In genomic region chr2:143158500-143159262, GRCh38 we compare ENCODE assay signal across 15 cellular contexts. TPM values are rescaled to one million over a fixed set of nuclear protein-coding genes. Genes with fewer than 3 reads are reported as not detected.
DNase-seq lines count a peak whose midpoint lies in the region; ATAC-seq, FAIRE-seq and TF ChIP-seq lines count a peak whose summit lies in the region.
"Had no signal": no experiment of that assay in that cellular context is flagged by ENCODE, and none has a peak within 500 bp of the region (broad histone marks: within the 10 kb centered on the region; RNA-seq: fewer than 3 reads in every experiment).

No MANE protein-coding gene starts in this region.

- TF ChIP-seq POLR2A in endothelial cell of umbilical vein (IDR thresholded peaks at IDR 0.05; ENCODE audit: low read depth, low read length): no peak

- no peaks in the 10 kb centered on the region for H4K20me1 ChIP-seq in endothelial cell of umbilical vein (replicated peaks; ENCODE audit: control insufficient read depth, extremely low read depth, insufficient read depth, low read length)

- DNase-seq in CD4-positive, alpha-beta memory T cell: no peak
- DNase-seq in GM19239 (ENCODE audit: insufficient read length, low spot score): no peak
- peak; percentile 29 for DNase-seq in endothelial cell of umbilical vein (ENCODE audit: low read depth, low spot score)
- no peak for DNase-seq in amniotic stem cell (lab: John Stamatoyannopoulos, UW)
- DNase-seq in activated CD4-positive, alpha-beta memory T cell treated with anti-CD3 and anti-CD28 coated beads for 36 hours: no peak
- no peak for DNase-seq in nephron progenitor cell
- DNase-seq in NCI-H2081 treated with DMSO at 0.1 percent for 48 hours (lab: John Stamatoyannopoulos, UW): no peak
- DNase-seq: esophagus squamous epithelium; mesenchymal stem cell; NCI-H510A treated with DMSO at 0.1 percent for 48 hours; stimulated activated CD4-positive, alpha-beta T cell treated with anti-CD3 and anti-CD28 coated beads, Interleukin-2, amount 100 ng/mL, for 48 hours; WERI-Rb-1 had no signal

- no peak overlapping the region for H2AFZ ChIP-seq in endothelial cell of umbilical vein (ENCODE audit: low read depth, low read length)

- dilution Hi-C loops in endothelial cell of umbilical vein (cut with MboI; ENCODE audit: extremely low pct_ligation_motif_present, low sequenced_read_pairs): no loop called here

- BruUV-seq in endothelial cell of umbilical vein (replicated peaks; lab: Mats Ljungman, UMichigan): no TSS peak

- H3K4me3 ChIP-seq in CD4-positive, alpha-beta memory T cell (ENCODE audit: low read length in 2 of 2): no peak overlapping the region
- H3K4me3 ChIP-seq in endothelial cell of umbilical vein (replicated peaks in 1 of 3; ENCODE audit: insufficient read depth in 1 of 3, low read depth in 1 of 3, low read length in 3 of 3): no peak overlapping the region
- H3K4me3 ChIP-seq: esophagus squamous epithelium had no signal

- H3K79me2 ChIP-seq in endothelial cell of umbilical vein (ENCODE audit: control insufficient read depth, insufficient read depth, low read length): no peaks in the 10 kb centered on the region

- no peaks in the 10 kb centered on the region for H3K9me1 ChIP-seq in endothelial cell of umbilical vein (replicated peaks; ENCODE audit: control insufficient read depth, extremely low read depth, insufficient read depth, low read length)

- no peaks in the 10 kb centered on the region for H3K27me3 Mint-ChIP-seq in CD4-positive, alpha-beta memory T cell
- H3K27me3 Mint-ChIP-seq in activated CD4-positive, alpha-beta memory T cell treated with anti-CD3 and anti-CD28 coated beads for 36 hours: no peaks in the 10 kb centered on the region
- H3K27me3 Mint-ChIP-seq in nephron progenitor cell (ENCODE audit: low read depth, poor library complexity): peaks cover 4% of the 10 kb centered on the region

- H3K4me1 ChIP-seq in CD4-positive, alpha-beta memory T cell (ENCODE audit: insufficient read depth, low read length): peaks cover 91% of the 10 kb centered on the region
- no peaks in the 10 kb centered on the region for H3K4me1 ChIP-seq in endothelial cell of umbilical vein (ENCODE audit: control insufficient read depth, extremely low read depth, insufficient read depth, low read length)
- H3K4me1 ChIP-seq: esophagus squamous epithelium had no signal

- ATAC-seq in HG03460 (IDR thresholded peaks at IDR 0.05; ENCODE audit: unreplicated experiment): peak; percentile 51
- ATAC-seq: Right ventricle myocardium inferior had no signal

- intact Hi-C loops in CD4-positive, alpha-beta memory T cell (cut with micrococcal nuclease): loop anchor here (1.0 kb wide), 1 partner anchor 47 kb away; no protein-coding TSS in a partner anchor
- intact Hi-C loops in endothelial cell of umbilical vein (cut with micrococcal nuclease): loop anchor here (2.0 kb wide), 1 partner anchor 122 kb away; no protein-coding TSS in a partner anchor
- intact Hi-C loops in activated CD4-positive, alpha-beta memory T cell treated with anti-CD3 and anti-CD28 coated beads for 36 hours (cut with micrococcal nuclease): no loop called here

- H3K36me3 ChIP-seq in CD4-positive, alpha-beta memory T cell (ENCODE audit: insufficient read depth, low read length): no peaks in the 10 kb centered on the region
- H3K36me3 ChIP-seq in endothelial cell of umbilical vein (ENCODE audit: control insufficient read depth in 2 of 2, extremely low read depth in 1 of 2, insufficient read depth in 2 of 2, low read length in 2 of 2): no peaks in the 10 kb centered on the region
- H3K36me3 ChIP-seq: esophagus squamous epithelium, WERI-Rb-1 had no signal

- no peaks in the 10 kb centered on the region for H3K9me3 Mint-ChIP-seq in CD4-positive, alpha-beta memory T cell
- H3K9me3 Mint-ChIP-seq in activated CD4-positive, alpha-beta memory T cell treated with anti-CD3 and anti-CD28 coated beads for 36 hours: no peaks in the 10 kb centered on the region
- H3K9me3 Mint-ChIP-seq in nephron progenitor cell: no peaks in the 10 kb centered on the region

- H3K36me3 Mint-ChIP-seq in CD4-positive, alpha-beta memory T cell: peaks cover 32 to 52% of the 10 kb centered on the region in 2 donors
- H3K36me3 Mint-ChIP-seq in activated CD4-positive, alpha-beta memory T cell treated with anti-CD3 and anti-CD28 coated beads for 36 hours: peaks cover 14% of the 10 kb centered on the region
- no peaks in the 10 kb centered on the region for H3K36me3 Mint-ChIP-seq in nephron progenitor cell (ENCODE audit: low read depth)

- peak overlapping the region; percentile 18 for H3K4me2 ChIP-seq in endothelial cell of umbilical vein (ENCODE audit: insufficient read depth, low read length)

- CTCF ChIA-PET in CD4-positive, alpha-beta memory T cell (lab: Charles Lee; ENCODE audit: partially characterized antibody): interaction anchor here (0.8 to 10.7 kb wide), 10 partner anchors 18 to 125 kb away, joined by 3 to 227 read pairs (median 4); partner anchors contain the start of gene ARHGAP15
- CTCF ChIA-PET in endothelial cell of umbilical vein (lab: Charles Lee): interaction anchor here (0.8 to 1.5 kb wide), 6 partner anchors 10 to 125 kb away, joined by 3 to 5 read pairs (median 4); no protein-coding TSS in a partner anchor
- CTCF ChIA-PET in activated CD4-positive, alpha-beta memory T cell treated with anti-CD3 and anti-CD28 coated beads for 36 hours (lab: Charles Lee): interaction anchor here (0.6 to 5.1 kb wide), 7 partner anchors 16 to 124 kb away, joined by 3 to 20 read pairs (median 3); no protein-coding TSS in a partner anchor

- peak; percentile 76 for FAIRE-seq in GM19239 (lab: Jason Lieb, UNC)
- no peak for FAIRE-seq in endothelial cell of umbilical vein (lab: Jason Lieb, UNC)

- POLR2A ChIA-PET in CD4-positive, alpha-beta memory T cell (lab: Charles Lee; ENCODE audit: partially characterized antibody): interaction anchor here (0.6 to 9.1 kb wide), 5 partner anchors 10 to 100 kb away, joined by 3 to 90 read pairs (median 4); partner anchors contain the start of gene ARHGAP15
- POLR2A ChIA-PET in endothelial cell of umbilical vein (lab: Charles Lee): no interaction called here
- POLR2A ChIA-PET in activated CD4-positive, alpha-beta memory T cell treated with anti-CD3 and anti-CD28 coated beads for 36 hours (lab: Charles Lee): no interaction called here

- no peaks in the 10 kb centered on the region for H3K9me3 ChIP-seq in CD4-positive, alpha-beta memory T cell (ENCODE audit: control insufficient read depth in 1 of 2, low read length in 2 of 2)
- H3K9me3 ChIP-seq in endothelial cell of umbilical vein (replicated peaks; ENCODE audit: control insufficient read depth, insufficient read depth, low read length): no peaks in the 10 kb centered on the region
- H3K9me3 ChIP-seq: esophagus squamous epithelium had no signal

- no peaks in the 10 kb centered on the region for H3K27me3 ChIP-seq in CD4-positive, alpha-beta memory T cell (ENCODE audit: insufficient read depth, low read length)
- H3K27me3 ChIP-seq in endothelial cell of umbilical vein (ENCODE audit: control insufficient read depth in 2 of 2, insufficient read depth in 2 of 2, low read length in 2 of 2): peaks cover 5 to 6% of the 10 kb centered on the region in 2 experiments
- H3K27me3 ChIP-seq: esophagus squamous epithelium had no signal

- H3K9ac ChIP-seq in endothelial cell of umbilical vein (replicated peaks; ENCODE audit: extremely low read depth, insufficient read depth, low read length): no peak overlapping the region

- TF ChIP-seq CTCF in endothelial cell of umbilical vein (IDR thresholded peaks at IDR 0.05; ENCODE audit: extremely low read depth in 1 of 2, insufficient read depth in 1 of 2, low read depth in 1 of 2, low read length in 2 of 2) (no peak), nephron progenitor cell (IDR thresholded peaks at IDR 0.05) (no peak)

- H3K27ac Mint-ChIP-seq in CD4-positive, alpha-beta memory T cell: peak overlapping the region; percentile 19 to 87 (median 80)
- no peak overlapping the region for H3K27ac Mint-ChIP-seq in activated CD4-positive, alpha-beta memory T cell treated with anti-CD3 and anti-CD28 coated beads for 36 hours
- no peak overlapping the region for H3K27ac Mint-ChIP-seq in nephron progenitor cell

- peak overlapping the region; percentile 26 for H3K27ac ChIP-seq in CD4-positive, alpha-beta memory T cell (ENCODE audit: low read depth, low read length)
- no peak overlapping the region for H3K27ac ChIP-seq in endothelial cell of umbilical vein (ENCODE audit: insufficient read depth, low read depth, low read length)
- H3K27ac ChIP-seq: esophagus squamous epithelium, WERI-Rb-1 had no signal

- H3K4me1 Mint-ChIP-seq in CD4-positive, alpha-beta memory T cell: peaks cover 66 to 91% (median 81%) of the 10 kb centered on the region in 4 donors
- peaks cover 82% of the 10 kb centered on the region for H3K4me1 Mint-ChIP-seq in activated CD4-positive, alpha-beta memory T cell treated with anti-CD3 and anti-CD28 coated beads for 36 hours (ENCODE audit: low read depth)
- peaks cover 7% of the 10 kb centered on the region for H3K4me1 Mint-ChIP-seq in nephron progenitor cell

- H3K4me3 Mint-ChIP-seq in CD4-positive, alpha-beta memory T cell: peak overlapping the region in 5 of 8 donors; percentile 15 to 65 (median 35)
- no peak overlapping the region for H3K4me3 Mint-ChIP-seq in activated CD4-positive, alpha-beta memory T cell treated with anti-CD3 and anti-CD28 coated beads for 36 hours
- H3K4me3 Mint-ChIP-seq in nephron progenitor cell: no peak overlapping the region

TF ChIP-seq in endothelial cell of umbilical vein, 7 proteins besides CTCF, POLR2A, EP300 and RAD21 (continues in another document):
- TF ChIP-seq POLR2AphosphoS5 (IDR thresholded peaks at IDR 0.05; ENCODE audit: insufficient read depth, low read depth, low read length): no peak
- TF ChIP-seq JUN (IDR thresholded peaks at IDR 0.05; ENCODE audit: borderline replicate concordance, insufficient read depth, insufficient read length, low read depth): no peak
- TF ChIP-seq EZH2 (IDR thresholded peaks at IDR 0.05; ENCODE audit: borderline replicate concordance, low read depth, low read length, severe bottlenecking): no peak
- TF ChIP-seq, protein P1, sequence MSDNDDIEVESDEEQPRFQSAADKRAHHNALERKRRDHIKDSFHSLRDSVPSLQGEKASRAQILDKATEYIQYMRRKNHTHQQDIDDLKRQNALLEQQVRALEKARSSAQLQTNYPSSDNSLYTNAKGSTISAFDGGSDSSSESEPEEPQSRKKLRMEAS (IDR thresholded peaks at IDR 0.05; ENCODE audit: insufficient read depth, insufficient read length): no peak

RNA-seq across cellular contexts. Expression of gene ARHGAP15, which starts 29.5 kb away (rescaled TPM):
- total RNA-seq in CD4-positive, alpha-beta memory T cell: 100 to 1,000 TPM; 218 to 225 TPM
- 100 to 1,000 TPM; 506 to 524 TPM for polyA plus RNA-seq in CD4-positive, alpha-beta memory T cell
- total RNA-seq in endothelial cell of umbilical vein: not detected in 2 replicates
- polyA plus RNA-seq in endothelial cell of umbilical vein: not detected in 2 replicates
- polyA plus RNA-seq in endothelial cell of umbilical vein (2011; cell fraction: cytosol; rRNA removed): not detected in 2 replicates
- polyA plus RNA-seq in endothelial cell of umbilical vein (2011; cell fraction: nucleus; rRNA removed): not detected in 2 replicates
- polyA plus RNA-seq in endothelial cell of umbilical vein (2012): not detected in 2 replicates
- polyA minus RNA-seq in endothelial cell of umbilical vein: not detected in 2 replicates
- polyA minus RNA-seq in endothelial cell of umbilical vein (2011; cell fraction: cytosol; rRNA and poly(A)+ RNA removed): not detected
- polyA minus RNA-seq in endothelial cell of umbilical vein (2011; cell fraction: nucleus; rRNA and poly(A)+ RNA removed): not detected in 2 replicates
- 10 to 100 TPM; 70.2 to 71.2 TPM for total RNA-seq in activated CD4-positive, alpha-beta memory T cell treated with anti-CD3 and anti-CD28 coated beads for 36 hours
- total RNA-seq: pulmonary artery endothelial cell had no signal

Comparison
In these comparisons a context has a peak if more than half of its experiments do, and no peak if none do; other contexts are left out.
1. H3K27ac Mint-ChIP-seq: peak in CD4-positive, alpha-beta memory T cell (7 of 7); none in activated CD4-positive, alpha-beta memory T cell treated with anti-CD3 and anti-CD28 coated beads for 36 hours (single experiment) and nephron progenitor cell (single experiment).
2. H3K4me3 Mint-ChIP-seq: peak in CD4-positive, alpha-beta memory T cell (5 of 8); none in activated CD4-positive, alpha-beta memory T cell treated with anti-CD3 and anti-CD28 coated beads for 36 hours (single experiment) and nephron progenitor cell (single experiment).
3. RNA of gene ARHGAP15, which starts 29.5 kb away (total RNA-seq): 218 to 225 TPM in CD4-positive, alpha-beta memory T cell and 70.2 to 71.2 TPM in activated CD4-positive, alpha-beta memory T cell treated with anti-CD3 and anti-CD28 coated beads for 36 hours; not detected in endothelial cell of umbilical vein; every median in the first group is over 10 times any median in the second.